In genomic region chr10:94546616-94547175, GRCh38 we compare ENCODE assay signal across 8 cellular contexts. TPM values are rescaled to one million over a fixed set of nuclear protein-coding genes. Genes with fewer than 3 reads are reported as not detected.
DNase-seq lines count a peak whose midpoint lies in the region; ATAC-seq and TF ChIP-seq lines count a peak whose summit lies in the region.

No MANE protein-coding gene starts in this region.

- H3K4me3 Mint-ChIP-seq in chondrocyte (ENCODE audit: unreplicated experiment), result peak overlapping the region; percentile 100

- H3K4me1 Mint-ChIP-seq in chondrocyte (ENCODE audit: low read depth), result peaks cover 24% of the 10 kb centered on the region

- H3K27ac ChIP-seq in muscle layer of duodenum (ENCODE audit: low read length), result peak overlapping the region; percentile 23

- H3K9me3 Mint-ChIP-seq in chondrocyte (ENCODE audit: low read depth), result no peaks in the 10 kb centered on the region

- peaks cover 8 to 10% of the 10 kb centered on the region in 2 donors for H3K4me1 ChIP-seq in muscle layer of duodenum (ENCODE audit: control insufficient read depth in 1 of 2, insufficient read depth in 2 of 2, low read length in 2 of 2)

- no peaks in the 10 kb centered on the region for H3K36me3 ChIP-seq in muscle layer of duodenum (ENCODE audit: control insufficient read depth in 1 of 2, insufficient read depth in 2 of 2, low read length in 2 of 2)

- H3K9me3 ChIP-seq in muscle layer of duodenum (ENCODE audit: control insufficient read depth in 1 of 2, low read length in 2 of 2), result no peaks in the 10 kb centered on the region

- H3K27me3 ChIP-seq in muscle layer of duodenum (ENCODE audit: low read depth, low read length), result no peaks in the 10 kb centered on the region

- no peaks in the 10 kb centered on the region for H3K36me3 Mint-ChIP-seq in chondrocyte (ENCODE audit: low read depth)

- H3K4me3 ChIP-seq in muscle layer of duodenum (ENCODE audit: low read depth in 1 of 2, low read length in 2 of 2), result peak overlapping the region; percentile 94 to 97

- DNase-seq in NCI-H2029 treated with DMSO at 0.1 percent for 48 hours (lab: John Stamatoyannopoulos, UW) (peak; percentile 6), NCI-H2029 (lab: John Stamatoyannopoulos, UW) (no peak), NAMALWA (ENCODE audit: low spot score) (peak; percentile 42), chondrocyte (ENCODE audit: low spot score) (no peak), mesenteric fat pad (ENCODE audit: low spot score) (no peak)

- H3K27me3 Mint-ChIP-seq in chondrocyte (ENCODE audit: low read depth), result no peaks in the 10 kb centered on the region

- ATAC-seq in HG02885 (IDR thresholded peaks at IDR 0.05; ENCODE audit: poor library complexity, unreplicated experiment), result no peak
- no peak for ATAC-seq in HG03196 (IDR thresholded peaks at IDR 0.05; ENCODE audit: unreplicated experiment)

- no peak for TF ChIP-seq CTCF in chondrocyte (IDR thresholded peaks at IDR 0.05)

- H3K27ac Mint-ChIP-seq in chondrocyte (ENCODE audit: unreplicated experiment), result peak overlapping the region; percentile 96

RNA-seq across cellular contexts. Expression of gene HELLS, which starts 1.1 kb away (rescaled TPM):
- total RNA-seq in chondrocyte (11.7 to 45.3 TPM (median 16.4 TPM) in 3 replicates), mesenteric fat pad (1.9 TPM)

Comparison
In these comparisons a context has a peak if more than half of its experiments do, and no peak if none do; other contexts are left out.
1. DNase-seq: peak in NCI-H2029 treated with DMSO at 0.1 percent for 48 hours (single experiment) and NAMALWA (single experiment); none in NCI-H2029 (single experiment), chondrocyte (single experiment) and mesenteric fat pad (single experiment).